In genomic region chr5:32232441-32233219, GRCh38 we compare ENCODE assay signal across 1 cellular context.
TF ChIP-seq lines count a peak whose summit lies in the region.

No MANE protein-coding gene starts in this region.

TF ChIP-seq in HepG2, 621 proteins besides CTCF, POLR2A, EP300 and RAD21 (continued from another document and continues in another):
- no peak for TF ChIP-seq ZNF740 (CRISPR knock-in tag; IDR thresholded peaks at IDR 0.05)
- TF ChIP-seq TAF15 (IDR thresholded peaks at IDR 0.05; ENCODE audit: low read depth, low read length, poor library complexity, severe bottlenecking), result no peak
- TF ChIP-seq, protein P1, sequence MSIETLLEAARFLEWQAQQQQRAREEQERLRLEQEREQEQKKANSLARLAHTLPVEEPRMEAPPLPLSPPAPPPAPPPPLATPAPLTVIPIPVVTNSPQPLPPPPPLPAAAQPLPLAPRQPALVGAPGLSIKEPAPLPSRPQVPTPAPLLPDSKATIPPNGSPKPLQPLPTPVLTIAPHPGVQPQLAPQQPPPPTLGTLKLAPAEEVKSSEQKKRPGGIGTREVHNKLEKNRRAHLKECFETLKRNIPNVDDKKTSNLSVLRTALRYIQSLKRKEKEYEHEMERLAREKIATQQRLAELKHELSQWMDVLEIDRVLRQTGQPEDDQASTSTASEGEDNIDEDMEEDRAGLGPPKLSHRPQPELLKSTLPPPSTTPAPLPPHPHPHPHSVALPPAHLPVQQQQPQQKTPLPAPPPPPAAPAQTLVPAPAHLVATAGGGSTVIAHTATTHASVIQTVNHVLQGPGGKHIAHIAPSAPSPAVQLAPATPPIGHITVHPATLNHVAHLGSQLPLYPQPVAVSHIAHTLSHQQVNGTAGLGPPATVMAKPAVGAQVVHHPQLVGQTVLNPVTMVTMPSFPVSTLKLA (IDR thresholded peaks at IDR 0.05), result no peak
- 0 out of 2 replicates have a peak, but pooled peaks have one; percentile 10 for TF ChIP-seq ETV5 (CRISPR knock-in tag; IDR thresholded peaks at IDR 0.05; ENCODE audit: borderline replicate concordance)
- no peak for TF ChIP-seq ELF1 (CRISPR knock-in tag; IDR thresholded peaks at IDR 0.05)
- TF ChIP-seq, protein P2, sequence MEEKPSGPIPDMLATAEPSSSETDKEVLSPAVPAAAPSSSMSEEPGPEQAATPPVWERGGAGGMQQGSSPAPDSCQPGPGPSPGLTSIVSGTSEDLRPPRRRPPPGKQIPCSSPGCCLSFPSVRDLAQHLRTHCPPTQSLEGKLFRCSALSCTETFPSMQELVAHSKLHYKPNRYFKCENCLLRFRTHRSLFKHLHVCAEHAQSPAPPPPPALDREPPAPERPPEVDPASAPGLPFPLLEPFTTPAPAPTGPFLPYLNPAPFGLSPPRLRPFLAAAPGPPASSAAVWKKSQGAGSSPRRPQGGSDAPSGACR (CRISPR knock-in tag; IDR thresholded peaks at IDR 0.05), result no peak
- no peak for TF ChIP-seq ARID3A (IDR thresholded peaks at IDR 0.05; ENCODE audit: low read depth, low read length)
- TF ChIP-seq NR2F1 (CRISPR knock-in tag; IDR thresholded peaks at IDR 0.05), result no peak
- TF ChIP-seq, protein P3, sequence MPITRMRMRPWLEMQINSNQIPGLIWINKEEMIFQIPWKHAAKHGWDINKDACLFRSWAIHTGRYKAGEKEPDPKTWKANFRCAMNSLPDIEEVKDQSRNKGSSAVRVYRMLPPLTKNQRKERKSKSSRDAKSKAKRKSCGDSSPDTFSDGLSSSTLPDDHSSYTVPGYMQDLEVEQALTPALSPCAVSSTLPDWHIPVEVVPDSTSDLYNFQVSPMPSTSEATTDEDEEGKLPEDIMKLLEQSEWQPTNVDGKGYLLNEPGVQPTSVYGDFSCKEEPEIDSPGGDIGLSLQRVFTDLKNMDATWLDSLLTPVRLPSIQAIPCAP (CRISPR knock-in tag; IDR thresholded peaks at IDR 0.05; ENCODE audit: low read depth), result no peak
- 0 out of 2 replicates have a peak, but pooled peaks have one; percentile 51 for TF ChIP-seq SNAPC4 (CRISPR knock-in tag; IDR thresholded peaks at IDR 0.05)
- no peak for TF ChIP-seq ZNF468 (CRISPR knock-in tag; IDR thresholded peaks at IDR 0.05)
- TF ChIP-seq TBP (CRISPR knock-in tag; IDR thresholded peaks at IDR 0.05), result no peak
- no peak for TF ChIP-seq STAT6 (CRISPR knock-in tag; IDR thresholded peaks at IDR 0.05; ENCODE audit: borderline replicate concordance)
- TF ChIP-seq SMC3 (IDR thresholded peaks at IDR 0.05; ENCODE audit: low read length), result peak; percentile 83
- no peak for TF ChIP-seq ZNF205 (CRISPR knock-in tag; IDR thresholded peaks at IDR 0.05)
- no peak for TF ChIP-seq CENPX (CRISPR knock-in tag; IDR thresholded peaks at IDR 0.05)
- no peak for TF ChIP-seq ZNF720 (CRISPR knock-in tag; IDR thresholded peaks at IDR 0.05)
- TF ChIP-seq SMAD3 (CRISPR knock-in tag; IDR thresholded peaks at IDR 0.05), result no peak
- no peak for TF ChIP-seq MLLT10 (CRISPR knock-in tag; IDR thresholded peaks at IDR 0.05)
- TF ChIP-seq, protein P4, sequence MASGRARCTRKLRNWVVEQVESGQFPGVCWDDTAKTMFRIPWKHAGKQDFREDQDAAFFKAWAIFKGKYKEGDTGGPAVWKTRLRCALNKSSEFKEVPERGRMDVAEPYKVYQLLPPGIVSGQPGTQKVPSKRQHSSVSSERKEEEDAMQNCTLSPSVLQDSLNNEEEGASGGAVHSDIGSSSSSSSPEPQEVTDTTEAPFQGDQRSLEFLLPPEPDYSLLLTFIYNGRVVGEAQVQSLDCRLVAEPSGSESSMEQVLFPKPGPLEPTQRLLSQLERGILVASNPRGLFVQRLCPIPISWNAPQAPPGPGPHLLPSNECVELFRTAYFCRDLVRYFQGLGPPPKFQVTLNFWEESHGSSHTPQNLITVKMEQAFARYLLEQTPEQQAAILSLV (CRISPR knock-in tag; IDR thresholded peaks at IDR 0.05; ENCODE audit: borderline replicate concordance), result no peak
- no peak for TF ChIP-seq SIX1 (CRISPR knock-in tag; IDR thresholded peaks at IDR 0.05; ENCODE audit: borderline replicate concordance)
- TF ChIP-seq ZNF644 (CRISPR knock-in tag; IDR thresholded peaks at IDR 0.05; ENCODE audit: low read depth), result no peak
- TF ChIP-seq ZSCAN29 (CRISPR knock-in tag; conservative IDR thresholded peaks at IDR 0.05), result no peak
- TF ChIP-seq, protein P5, sequence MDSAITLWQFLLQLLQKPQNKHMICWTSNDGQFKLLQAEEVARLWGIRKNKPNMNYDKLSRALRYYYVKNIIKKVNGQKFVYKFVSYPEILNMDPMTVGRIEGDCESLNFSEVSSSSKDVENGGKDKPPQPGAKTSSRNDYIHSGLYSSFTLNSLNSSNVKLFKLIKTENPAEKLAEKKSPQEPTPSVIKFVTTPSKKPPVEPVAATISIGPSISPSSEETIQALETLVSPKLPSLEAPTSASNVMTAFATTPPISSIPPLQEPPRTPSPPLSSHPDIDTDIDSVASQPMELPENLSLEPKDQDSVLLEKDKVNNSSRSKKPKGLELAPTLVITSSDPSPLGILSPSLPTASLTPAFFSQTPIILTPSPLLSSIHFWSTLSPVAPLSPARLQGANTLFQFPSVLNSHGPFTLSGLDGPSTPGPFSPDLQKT (CRISPR knock-in tag; IDR thresholded peaks at IDR 0.05; ENCODE audit: borderline replicate concordance), result no peak
- TF ChIP-seq HNRNPL (IDR thresholded peaks at IDR 0.05; ENCODE audit: low read depth, low read length), result peak; percentile 89
- TF ChIP-seq ZNF430 (CRISPR knock-in tag; IDR thresholded peaks at IDR 0.05), result no peak
- no peak for TF ChIP-seq NCOA2 (CRISPR knock-in tag; IDR thresholded peaks at IDR 0.05)
- TF ChIP-seq, protein P6, sequence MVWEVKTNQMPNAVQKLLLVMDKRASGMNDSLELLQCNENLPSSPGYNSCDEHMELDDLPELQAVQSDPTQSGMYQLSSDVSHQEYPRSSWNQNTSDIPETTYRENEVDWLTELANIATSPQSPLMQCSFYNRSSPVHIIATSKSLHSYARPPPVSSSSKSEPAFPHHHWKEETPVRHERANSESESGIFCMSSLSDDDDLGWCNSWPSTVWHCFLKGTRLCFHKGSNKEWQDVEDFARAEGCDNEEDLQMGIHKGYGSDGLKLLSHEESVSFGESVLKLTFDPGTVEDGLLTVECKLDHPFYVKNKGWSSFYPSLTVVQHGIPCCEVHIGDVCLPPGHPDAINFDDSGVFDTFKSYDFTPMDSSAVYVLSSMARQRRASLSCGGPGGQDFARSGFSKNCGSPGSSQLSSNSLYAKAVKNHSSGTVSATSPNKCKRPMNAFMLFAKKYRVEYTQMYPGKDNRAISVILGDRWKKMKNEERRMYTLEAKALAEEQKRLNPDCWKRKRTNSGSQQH (CRISPR knock-in tag; IDR thresholded peaks at IDR 0.05; ENCODE audit: low read depth), result no peak
- TF ChIP-seq HOXA3 (CRISPR knock-in tag; IDR thresholded peaks at IDR 0.05), result no peak
- no peak for TF ChIP-seq ZNF839 (CRISPR knock-in tag; IDR thresholded peaks at IDR 0.05; ENCODE audit: borderline replicate concordance)
- no peak for TF ChIP-seq ZNF713 (CRISPR knock-in tag; IDR thresholded peaks at IDR 0.05)
- TF ChIP-seq ZNF615 (CRISPR knock-in tag; IDR thresholded peaks at IDR 0.05; ENCODE audit: borderline replicate concordance), result no peak
- no peak for TF ChIP-seq PRDM10 (CRISPR knock-in tag; IDR thresholded peaks at IDR 0.05; ENCODE audit: low read depth)
- no peak for TF ChIP-seq CCAR2 (optimal IDR thresholded peaks at IDR 0.05; ENCODE audit: low read depth, low read length)
- TF ChIP-seq NR3C1 (CRISPR knock-in tag; IDR thresholded peaks at IDR 0.05), result no peak
- no peak for TF ChIP-seq ERF (CRISPR knock-in tag; IDR thresholded peaks at IDR 0.05)
- TF ChIP-seq AKAP8 (CRISPR knock-in tag; IDR thresholded peaks at IDR 0.05), result no peak
- no peak for TF ChIP-seq ZNF616 (CRISPR knock-in tag; IDR thresholded peaks at IDR 0.05; ENCODE audit: low read depth)
- TF ChIP-seq, protein P7, sequence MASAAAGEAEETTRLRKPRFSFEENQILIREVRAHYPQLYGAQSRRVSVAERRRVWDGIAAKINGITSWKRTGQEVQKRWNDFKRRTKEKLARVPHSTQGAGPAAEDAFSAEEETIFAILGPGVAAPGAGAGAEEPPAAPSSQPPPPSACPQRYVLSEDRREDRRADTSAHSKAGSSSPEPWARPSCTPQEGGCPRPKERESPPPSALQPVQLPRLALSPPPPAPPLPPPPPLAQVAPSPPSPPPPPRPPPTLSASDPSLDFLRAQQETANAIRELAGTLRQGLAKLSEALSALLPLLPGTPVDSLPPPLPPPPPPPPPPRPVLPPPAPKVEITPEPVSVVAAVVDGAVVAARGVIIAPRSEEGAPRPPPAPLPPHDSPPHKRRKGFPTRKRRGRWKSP (CRISPR knock-in tag; IDR thresholded peaks at IDR 0.05), result 0 out of 2 replicates have a peak, but pooled peaks have one; percentile 11
